18 cellular contexts compared by ENCODE assay signal in genomic region chr16:53881371-53881770, GRCh38.
A peak's percentile ranks its signal among the peaks of the same experiment; 100 is the strongest.
DNase-seq lines count a peak whose midpoint lies in the region; ATAC-seq and TF ChIP-seq lines count a peak whose summit lies in the region.
"Had no signal": no experiment of that assay in that cellular context is flagged by ENCODE, and none has a peak within 500 bp of the region (broad histone marks: within the 10 kb centered on the region; RNA-seq: fewer than 3 reads in every experiment).

No MANE protein-coding gene starts in this region.

- BruUV-seq in Caco-2 (replicated peaks; lab: Mats Ljungman, UMichigan) = no TSS peak

- H3K27me3 Mint-ChIP-seq in Caco-2 (ENCODE audit: insufficient read depth, unreplicated experiment) = no peaks in the 10 kb centered on the region
- H3K27me3 Mint-ChIP-seq: activated CD8-positive, alpha-beta memory T cell treated with anti-CD3 and anti-CD28 coated beads, Interleukin-2, amount 10 ng/mL, durations not matched to agents 7 days and 5 days had no signal

- H2AK5ac ChIP-seq in mesenchymal stem cell (ENCODE audit: low read length, severe bottlenecking) = no peak overlapping the region

- no peak overlapping the region for H3K4ac ChIP-seq in mesenchymal stem cell (ENCODE audit: low read depth in 1 of 2, low read length in 2 of 2)

- H3K23ac ChIP-seq in mesenchymal stem cell (ENCODE audit: low read length in 2 of 2) = no peak overlapping the region

- peak overlapping the region; percentile 71 for H3K9ac ChIP-seq in mesenchymal stem cell (ENCODE audit: low read length)

- H3K27me3 ChIP-seq in Caco-2 (replicated peaks; ENCODE audit: control insufficient read depth, insufficient read depth, low read length) (no peaks in the 10 kb centered on the region), MG63 (no peaks in the 10 kb centered on the region), mesenchymal stem cell (ENCODE audit: control insufficient read depth in 1 of 2, insufficient read depth in 1 of 2, low read length in 2 of 2) (no peaks in the 10 kb centered on the region), aorta (ENCODE audit: control insufficient read depth in 1 of 2, insufficient read depth in 2 of 2, low read length in 1 of 2) (no peaks in the 10 kb centered on the region)

- H3K27ac Mint-ChIP-seq in Caco-2 (ENCODE audit: unreplicated experiment) = peak overlapping the region; percentile 84
- H3K27ac Mint-ChIP-seq: activated CD8-positive, alpha-beta memory T cell treated with anti-CD3 and anti-CD28 coated beads, Interleukin-2, amount 10 ng/mL, durations not matched to agents 7 days and 5 days; activated naive CD4-positive, alpha-beta T cell treated with anti-CD3 and anti-CD28 coated beads, Interleukin-2, amount 50 U/mL, for 72 hours had no signal

- intact Hi-C loops in Caco-2 (cut with micrococcal nuclease; ENCODE audit: unreplicated experiment) = loop anchor here (1.0 to 2.0 kb wide), 5 partner anchors 17 to 1047 kb away; no protein-coding TSS in a partner anchor
- intact Hi-C loops in aorta (cut with DNase I) = no loop called here

- no peak overlapping the region for H4K91ac ChIP-seq in mesenchymal stem cell (ENCODE audit: low read length)

- H3K18ac ChIP-seq in mesenchymal stem cell (ENCODE audit: low read depth in 1 of 2, low read length in 2 of 2) = no peak overlapping the region

- peaks cover 3% of the 10 kb centered on the region for H3K79me1 ChIP-seq in mesenchymal stem cell (replicated peaks; ENCODE audit: low read length, poor library complexity, severe bottlenecking)

- H4K8ac ChIP-seq in mesenchymal stem cell (ENCODE audit: low read length) = no peak overlapping the region

- 85% methylated on average over 1 of the region's 2 CpGs for WGBS in mesenchymal stem cell
- WGBS in aorta, 2 donors = 92 to 94% methylated on average over 2 of the region's 2 CpGs

- peaks cover 1% of the 10 kb centered on the region for H3K9me3 Mint-ChIP-seq in Caco-2 (ENCODE audit: unreplicated experiment)
- H3K9me3 Mint-ChIP-seq: activated naive CD4-positive, alpha-beta T cell treated with anti-CD3 and anti-CD28 coated beads, Interleukin-2, amount 50 U/mL, for 72 hours had no signal

- POLR2A ChIA-PET in Caco-2 (lab: Charles Lee) = interaction anchor here (0.7 to 1.0 kb wide), 2 partner anchors 89 to 643 kb away, joined by 3 to 14 read pairs; no protein-coding TSS in a partner anchor

- H3K4me1 ChIP-seq in Caco-2 = peaks cover 37% of the 10 kb centered on the region
- peaks cover 2% of the 10 kb centered on the region for H3K4me1 ChIP-seq in mesenchymal stem cell (ENCODE audit: control insufficient read depth, insufficient read depth, low read depth, low read length)
- H3K4me1 ChIP-seq in aorta (ENCODE audit: control insufficient read depth in 1 of 2, insufficient read depth in 2 of 2, low read length in 2 of 2) = no peaks in the 10 kb centered on the region
- H3K4me1 ChIP-seq: prostate gland had no signal

- H3K4me1 Mint-ChIP-seq in Caco-2 (ENCODE audit: low read depth, unreplicated experiment) = peaks cover 27% of the 10 kb centered on the region
- H3K4me1 Mint-ChIP-seq: activated CD8-positive, alpha-beta memory T cell treated with anti-CD3 and anti-CD28 coated beads, Interleukin-2, amount 10 ng/mL, durations not matched to agents 7 days and 5 days had no signal

- H2BK5ac ChIP-seq in mesenchymal stem cell (ENCODE audit: low read depth, low read length, poor library complexity, severe bottlenecking) = no peak overlapping the region

- H2AFZ ChIP-seq in mesenchymal stem cell (ENCODE audit: low read depth, low read length) = no peak overlapping the region

- no peak overlapping the region for H3K4me3 ChIP-seq in Caco-2 (ENCODE audit: low read depth, low read length)
- H3K4me3 ChIP-seq in MG63 = no peak overlapping the region
- no peak overlapping the region for H3K4me3 ChIP-seq in choroid plexus epithelial cell (ENCODE audit: low read depth, low read length)
- no peak overlapping the region for H3K4me3 ChIP-seq in mesenchymal stem cell (ENCODE audit: insufficient read depth in 1 of 2, low read depth in 1 of 2, low read length in 2 of 2)
- H3K4me3 ChIP-seq in aorta (ENCODE audit: low read length in 2 of 2) = no peak overlapping the region
- H3K4me3 ChIP-seq: prostate gland, SK-N-MC had no signal

- no peaks in the 10 kb centered on the region for H3K9me3 ChIP-seq in Caco-2
- no peaks in the 10 kb centered on the region for H3K9me3 ChIP-seq in MG63
- no peaks in the 10 kb centered on the region for H3K9me3 ChIP-seq in mesenchymal stem cell (ENCODE audit: control insufficient read depth, low read length)
- H3K9me3 ChIP-seq in aorta (ENCODE audit: control insufficient read depth, low read length) = no peaks in the 10 kb centered on the region
- H3K9me3 ChIP-seq: prostate gland had no signal

- H2BK12ac ChIP-seq in mesenchymal stem cell (ENCODE audit: low read length in 2 of 2) = no peak overlapping the region

- no peak overlapping the region for H3K14ac ChIP-seq in mesenchymal stem cell (ENCODE audit: low read length in 2 of 2)

- no peak overlapping the region for H2BK120ac ChIP-seq in mesenchymal stem cell (ENCODE audit: low read depth, low read length)

- TF ChIP-seq CTCF in Caco-2 (IDR thresholded peaks at IDR 0.05; ENCODE audit: insufficient read depth in 1 of 2, low read depth in 1 of 2, low read length in 1 of 2, severe bottlenecking in 1 of 2, unreplicated experiment in 1 of 2) (no peak), choroid plexus epithelial cell (conservative IDR thresholded peaks at IDR 0.05; ENCODE audit: low read depth, low read length) (no peak)

- H3K36me3 ChIP-seq in Caco-2 (ENCODE audit: control insufficient read depth, insufficient read depth, low read length) (no peaks in the 10 kb centered on the region; the same call in 1 of the 2 replicates), MG63 (peaks cover 64% of the 10 kb centered on the region), mesenchymal stem cell (ENCODE audit: control insufficient read depth in 1 of 2, insufficient read depth in 2 of 2, low read depth in 1 of 2, low read length in 2 of 2) (peaks cover 5 to 32% of the 10 kb centered on the region in 2 experiments), aorta (ENCODE audit: control insufficient read depth in 1 of 2, insufficient read depth in 2 of 2, low read length in 1 of 2) (peaks cover 3 to 6% of the 10 kb centered on the region in 2 donors)
- H3K36me3 ChIP-seq: prostate gland had no signal

- no peak overlapping the region for H3K4me2 ChIP-seq in mesenchymal stem cell (ENCODE audit: low read length, poor library complexity, severe bottlenecking)

- no peak overlapping the region for H2BK15ac ChIP-seq in mesenchymal stem cell (ENCODE audit: low read depth, poor library complexity, severe bottlenecking)

- H3K27ac ChIP-seq in mesenchymal stem cell (ENCODE audit: low read length, poor library complexity, severe bottlenecking) (no peak overlapping the region), aorta (ENCODE audit: low read depth in 1 of 2, low read length in 2 of 2) (no peak overlapping the region)
- H3K27ac ChIP-seq: C4-2B, prostate gland, SK-N-MC, VCaP had no signal

- ATAC-seq in GM21526 (IDR thresholded peaks at IDR 0.05; ENCODE audit: low FRiP score, unreplicated experiment) = no peak
- no peak for ATAC-seq in aorta (ENCODE audit: low FRiP score)
- ATAC-seq: activated CD8-positive, alpha-beta memory T cell treated with anti-CD3 and anti-CD28 coated beads, Interleukin-2, amount 10 ng/mL, durations not matched to agents 7 days and 5 days had no signal

- DNase-seq in Caco-2 (peak; percentile 77 to 91), MG63 (peak; percentile 28), choroid plexus epithelial cell (ENCODE audit: low read depth) (peak; percentile 84), mesenchymal stem cell (peak; percentile 85), NCI-H345 (lab: John Stamatoyannopoulos, UW) (no peak), aorta (no peak)
- no peak for DNase-seq in activated CD4-positive, CD25-positive, alpha-beta regulatory T cell treated with anti-CD3 and anti-CD28 coated beads, Interleukin-2, amount 50 U/mL, for 72 hours
- DNase-seq: activated CD8-positive, alpha-beta memory T cell treated with anti-CD3 and anti-CD28 coated beads, Interleukin-2, amount 10 ng/mL, durations not matched to agents 7 days and 5 days; kidney; NCI-H146; NCI-H82; stimulated activated CD4-positive, alpha-beta T cell treated with anti-CD3 and anti-CD28 coated beads, Interleukin-2, amount 100 ng/mL, for 24 hours had no signal

- H3K4me3 Mint-ChIP-seq in Caco-2 (ENCODE audit: unreplicated experiment) = no peak overlapping the region
- H3K4me3 Mint-ChIP-seq: activated CD8-positive, alpha-beta memory T cell treated with anti-CD3 and anti-CD28 coated beads, Interleukin-2, amount 10 ng/mL, durations not matched to agents 7 days and 5 days had no signal

- CTCF ChIA-PET in Caco-2 (lab: Charles Lee) = interaction anchor here (0.6 to 0.8 kb wide), 3 partner anchors 18 to 127 kb away, joined by 3 to 4 read pairs (median 4); no protein-coding TSS in a partner anchor

- peaks cover 40% of the 10 kb centered on the region for H3K36me3 Mint-ChIP-seq in Caco-2 (ENCODE audit: insufficient read depth, unreplicated experiment)

Comparison
In these comparisons a context has a peak if more than half of its experiments do, and no peak if none do; other contexts are left out.
1. DNase-seq: peak in Caco-2 (2 of 2), MG63 (single experiment), choroid plexus epithelial cell (single experiment) and mesenchymal stem cell (single experiment); none in NCI-H345 (single experiment), activated CD4-positive, CD25-positive, alpha-beta regulatory T cell treated with anti-CD3 and anti-CD28 coated beads, Interleukin-2, amount 50 U/mL, for 72 hours (single experiment) and aorta (0 of 2).